19 cellular contexts compared by ENCODE assay signal in the genomic region with DNA sequence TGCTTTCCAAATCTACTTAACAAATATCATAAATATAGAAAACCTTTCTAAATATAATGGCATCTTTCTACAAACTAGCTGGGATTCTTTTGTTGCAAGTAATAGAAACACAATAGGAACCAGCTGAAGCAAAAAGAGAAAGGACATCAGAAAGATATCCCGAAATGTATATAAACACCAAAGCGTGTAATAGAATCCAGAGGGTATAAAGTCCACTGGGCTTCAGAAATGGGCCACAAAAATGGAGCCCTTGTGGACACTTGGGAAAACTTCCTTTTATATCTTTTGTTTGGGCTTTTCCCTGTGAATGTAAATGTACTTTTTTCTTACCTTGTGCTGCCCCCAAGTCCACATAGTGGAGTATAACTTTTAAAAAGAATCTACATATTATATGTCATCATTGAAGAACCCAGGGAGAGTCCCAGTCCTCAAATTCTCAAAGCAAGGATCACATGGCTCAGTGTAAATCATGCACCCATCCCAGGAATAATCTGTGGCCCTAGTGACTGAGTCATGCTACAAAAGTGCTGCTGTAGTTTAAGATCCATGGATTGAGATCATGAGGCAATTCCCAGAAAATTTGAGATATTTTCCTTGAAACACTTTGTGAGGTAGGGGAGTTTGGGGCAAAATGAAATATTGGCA.
DNase-seq lines count a peak whose midpoint lies in the region; ATAC-seq and TF ChIP-seq lines count a peak whose summit lies in the region.
"Had no signal": no experiment of that assay in that cellular context is flagged by ENCODE, and none has a peak within 500 bp of the region (broad histone marks: within the 10 kb centered on the region; RNA-seq: fewer than 3 reads in every experiment).

No MANE protein-coding gene starts in this region.

- H3K79me2 ChIP-seq in mesendoderm (ENCODE audit: control insufficient read depth, insufficient read depth, low read length), result no peaks in the 10 kb centered on the region

- peaks cover 2% of the 10 kb centered on the region; the same call in 1 of the 2 replicates for H3K4me1 ChIP-seq in IMR-90 (ENCODE audit: control insufficient read depth, insufficient read depth, low read length)
- H3K4me1 ChIP-seq in mesendoderm (ENCODE audit: control insufficient read depth, low read depth, low read length), result no peaks in the 10 kb centered on the region
- no peaks in the 10 kb centered on the region for H3K4me1 ChIP-seq in Peyer's patch
- no peaks in the 10 kb centered on the region for H3K4me1 ChIP-seq in transverse colon
- H3K4me1 ChIP-seq: stomach had no signal

- H3K36me3 ChIP-seq in IMR-90 (ENCODE audit: control insufficient read depth, insufficient read depth, low read length) (no peaks in the 10 kb centered on the region), mesendoderm (ENCODE audit: control insufficient read depth, insufficient read depth, low read length) (no peaks in the 10 kb centered on the region), Peyer's patch (no peaks in the 10 kb centered on the region), transverse colon (no peaks in the 10 kb centered on the region)
- H3K36me3 ChIP-seq: right lobe of liver, stomach had no signal

- TF ChIP-seq POLR2A in IMR-90 (IDR thresholded peaks at IDR 0.05; ENCODE audit: low read depth, low read length) (no peak), Peyer's patch (IDR thresholded peaks at IDR 0.05) (no peak), transverse colon (IDR thresholded peaks at IDR 0.05) (no peak)

- CTCF ChIA-PET in IMR-90 (lab: Yijun Ruan, JAX), result no interaction called here

- peak; percentile 83 for ATAC-seq in IMR-90 (ENCODE audit: low read depth)
- ATAC-seq: GM12878 had no signal

- H2AK5ac ChIP-seq in IMR-90 (ENCODE audit: low read depth, low read length) (no peak overlapping the region), mesendoderm (ENCODE audit: low read length) (no peak overlapping the region)

- TF ChIP-seq CTCF in IMR-90 (conservative IDR thresholded peaks at IDR 0.05; ENCODE audit: low read depth, low read length), result no peak
- TF ChIP-seq CTCF in epithelial cell of esophagus (IDR thresholded peaks at IDR 0.05; ENCODE audit: insufficient read depth, low read depth, low read length, missing control alignments), result no peak
- no peak for TF ChIP-seq CTCF in Peyer's patch (IDR thresholded peaks at IDR 0.05)
- no peak for TF ChIP-seq CTCF in transverse colon (IDR thresholded peaks at IDR 0.05)

- H3K14ac ChIP-seq in IMR-90 (replicated peaks; ENCODE audit: low read depth, low read length), result no peak overlapping the region

- H4K8ac ChIP-seq in IMR-90 (ENCODE audit: low read depth in 2 of 2, low read length in 2 of 2) (no peak overlapping the region), mesendoderm (ENCODE audit: low read depth, low read length) (no peak overlapping the region)

- no peak for TF ChIP-seq RAD21 in IMR-90 (IDR thresholded peaks at IDR 0.05; ENCODE audit: low read length)

- H4K91ac ChIP-seq in IMR-90 (ENCODE audit: insufficient read depth, low read depth, low read length), result no peak overlapping the region

- no peak overlapping the region for H2BK5ac ChIP-seq in IMR-90 (ENCODE audit: low read depth, low read length, poor library complexity, severe bottlenecking)
- H2BK5ac ChIP-seq in mesendoderm (ENCODE audit: low read length), result no peak overlapping the region

- no peak overlapping the region for H2BK15ac ChIP-seq in IMR-90 (ENCODE audit: low read depth, low read length)
- H2BK15ac ChIP-seq in mesendoderm (replicated peaks; ENCODE audit: low read depth), result no peak overlapping the region

- H4K5ac ChIP-seq in IMR-90 (ENCODE audit: low read depth, low read length) (no peak overlapping the region), mesendoderm (ENCODE audit: low read length) (no peak overlapping the region)

- POLR2A ChIA-PET in IMR-90 (lab: Charles Lee; ENCODE audit: unreplicated experiment), result no interaction called here

- H2AFZ ChIP-seq in IMR-90 (replicated peaks; ENCODE audit: low read length, poor library complexity), result no peak overlapping the region

- H3K9ac ChIP-seq in IMR-90 (ENCODE audit: low read depth, low read length) (no peak overlapping the region), mesendoderm (ENCODE audit: low read length) (no peak overlapping the region)

- H4K20me1 ChIP-seq in IMR-90 (ENCODE audit: insufficient read depth, low read length), result no peaks in the 10 kb centered on the region

- H3K9me1 ChIP-seq in IMR-90 (ENCODE audit: insufficient read depth, low read length), result no peaks in the 10 kb centered on the region

- H3K23ac ChIP-seq in IMR-90 (ENCODE audit: low read depth, low read length) (no peak overlapping the region), mesendoderm (ENCODE audit: low read length) (no peak overlapping the region)

- DNase-seq in AG20443 (ENCODE audit: low spot score) (peak; percentile 56), IMR-90 (peak; percentile 68), epithelial cell of esophagus (ENCODE audit: low read depth) (peak; percentile 6), mesendoderm (peak; percentile 27), Peyer's patch (no peak), SKM-1 treated with dmso at 0.1 percent for 144 hours (lab: John Stamatoyannopoulos, UW; ENCODE audit: unreplicated experiment) (no peak), transverse colon (no peak)
- no peak for DNase-seq in activated T-cell treated with anti-CD3 and anti-CD28 coated beads, Interleukin-2, amount 50 U/mL, for 1 hour
- DNase-seq: activated CD4-positive, CD25-positive, alpha-beta regulatory T cell; anterior cingulate cortex; Caco-2; kidney; NCI-H2029 treated with DMSO at 0.1 percent for 48 hours; NCI-H510A treated with DMSO at 0.1 percent for 48 hours; right lobe of liver; SIG-M5; stomach had no signal

- H3K79me1 ChIP-seq in IMR-90 (ENCODE audit: low read depth in 1 of 2, low read length in 2 of 2) (no peaks in the 10 kb centered on the region), mesendoderm (ENCODE audit: low read length) (no peaks in the 10 kb centered on the region)

- no peaks in the 10 kb centered on the region for H3K9me3 ChIP-seq in IMR-90 (ENCODE audit: control insufficient read depth, insufficient read depth, low read length)
- H3K9me3 ChIP-seq in Peyer's patch, result no peaks in the 10 kb centered on the region
- H3K9me3 ChIP-seq in transverse colon, result no peaks in the 10 kb centered on the region
- H3K9me3 ChIP-seq: Caco-2, right lobe of liver, stomach had no signal

- no peak overlapping the region for H2AK9ac ChIP-seq in IMR-90 (replicated peaks; ENCODE audit: low read depth, low read length, poor library complexity)

- WGBS in IMR-90 (ENCODE audit: extremely low coverage in 2 of 2, insufficient read length in 1 of 2), 2 experiments, result no CpG with 5 or more reads among the region's 2 CpGs
- no CpG with 5 or more reads among the region's 2 CpGs for WGBS in mesendoderm (ENCODE audit: extremely low coverage, insufficient coverage, low lambda C conversion rate)
- 68 to 75% methylated on average over 2 of the region's 2 CpGs for WGBS in transverse colon (ENCODE audit: low coverage in 1 of 2), 2 donors

- H3K27me3 ChIP-seq in IMR-90 (ENCODE audit: control insufficient read depth, insufficient read depth, low read length) (no peaks in the 10 kb centered on the region), mesendoderm (ENCODE audit: insufficient read depth, low read length, poor library complexity) (no peaks in the 10 kb centered on the region), Peyer's patch (no peaks in the 10 kb centered on the region), transverse colon (no peaks in the 10 kb centered on the region)
- H3K27me3 ChIP-seq: right lobe of liver, stomach had no signal

- dilution Hi-C loops in IMR-90 (cut with HindIII; ENCODE audit: low sequenced_read_pairs, unreplicated experiment), result no loop called here

- in situ Hi-C loops in IMR-90 (cut with MboI; ENCODE audit: low sequenced_read_pairs) (no loop called here), transverse colon (cut with MboI; ENCODE audit: low pct_ligation_motif_present in 1 of 4, low pct_unique_long_range_greater_than_20kb in 1 of 4, low sequenced_read_pairs in 3 of 4) (no loop called here)

- no peak for TF ChIP-seq EP300 in transverse colon (IDR thresholded peaks at IDR 0.05; ENCODE audit: low read depth)

- BruUV-seq in IMR-90 (replicated peaks; lab: Mats Ljungman, UMichigan), result no TSS peak

- H3K4me3 ChIP-seq in IMR-90 (ENCODE audit: insufficient read depth, low read depth, low read length), result no peak overlapping the region
- no peak overlapping the region for H3K4me3 ChIP-seq in epithelial cell of esophagus (ENCODE audit: low read length)
- no peak overlapping the region for H3K4me3 ChIP-seq in mesendoderm (ENCODE audit: low read length)
- H3K4me3 ChIP-seq in Peyer's patch, result no peak overlapping the region
- H3K4me3 ChIP-seq in transverse colon, result no peak overlapping the region
- H3K4me3 ChIP-seq: GM12878, right lobe of liver, stomach had no signal

- intact Hi-C loops in IMR-90 (cut with micrococcal nuclease), result no loop called here
- intact Hi-C loops in transverse colon (cut with DNase I; ENCODE audit: low total_unique reads), result no loop called here

- H3K18ac ChIP-seq in IMR-90 (ENCODE audit: low read depth, low read length) (no peak overlapping the region), mesendoderm (ENCODE audit: low read length) (no peak overlapping the region)

- 0 out of 2 replicates have a peak overlapping the region, but pooled peaks have one; percentile 12 for H2BK20ac ChIP-seq in IMR-90 (ENCODE audit: low read depth, low read length)

- H2BK120ac ChIP-seq in IMR-90 (ENCODE audit: low read depth, low read length) (no peak overlapping the region), mesendoderm (ENCODE audit: low read depth, low read length) (no peak overlapping the region)

- H3K4me2 ChIP-seq in IMR-90 (ENCODE audit: low read depth, low read length), result no peak overlapping the region
- H3K4me2 ChIP-seq in mesendoderm (ENCODE audit: low read length), result no peak overlapping the region

- H3K4ac ChIP-seq in IMR-90 (ENCODE audit: low read depth, low read length) (no peak overlapping the region), mesendoderm (ENCODE audit: low read depth, low read length) (no peak overlapping the region)

- no peak overlapping the region for H3K27ac ChIP-seq in IMR-90 (ENCODE audit: insufficient read depth, low read length)
- no peak overlapping the region for H3K27ac ChIP-seq in mesendoderm (ENCODE audit: low read depth, low read length)
- no peak overlapping the region for H3K27ac ChIP-seq in Peyer's patch
- H3K27ac ChIP-seq in transverse colon, result no peak overlapping the region
- H3K27ac ChIP-seq: epithelial cell of prostate, right lobe of liver, stomach had no signal

- H3K56ac ChIP-seq in IMR-90 (ENCODE audit: extremely low read depth, insufficient read depth, low read length) (no peak overlapping the region), mesendoderm (ENCODE audit: low read length) (no peak overlapping the region)

TF ChIP-seq in IMR-90, 13 proteins besides CTCF, POLR2A, EP300 and RAD21 (continues in another document):
- TF ChIP-seq MAFK (IDR thresholded peaks at IDR 0.05; ENCODE audit: low read depth, low read length) (no peak), RFX5 (IDR thresholded peaks at IDR 0.05; ENCODE audit: low read depth, low read length) (no peak), CHD1 (IDR thresholded peaks at IDR 0.05; ENCODE audit: low read depth, low read length) (no peak), FOS (IDR thresholded peaks at IDR 0.05; ENCODE audit: low read depth, low read length) (no peak), MXI1 (IDR thresholded peaks at IDR 0.05; ENCODE audit: borderline replicate concordance, low read depth, low read length) (no peak), NFE2L2 (IDR thresholded peaks at IDR 0.05; ENCODE audit: low read depth, low read length) (no peak)

Comparison
In these comparisons a context has a peak if more than half of its experiments do, and no peak if none do; other contexts are left out.
1. DNase-seq: peak in AG20443 (single experiment), IMR-90 (single experiment), epithelial cell of esophagus (single experiment) and mesendoderm (single experiment); none in Peyer's patch (0 of 3), SKM-1 treated with dmso at 0.1 percent for 144 hours (single experiment), transverse colon (single experiment) and activated T-cell treated with anti-CD3 and anti-CD28 coated beads, Interleukin-2, amount 50 U/mL, for 1 hour (single experiment).